8 cellular contexts compared by ENCODE assay signal in the genomic region with DNA sequence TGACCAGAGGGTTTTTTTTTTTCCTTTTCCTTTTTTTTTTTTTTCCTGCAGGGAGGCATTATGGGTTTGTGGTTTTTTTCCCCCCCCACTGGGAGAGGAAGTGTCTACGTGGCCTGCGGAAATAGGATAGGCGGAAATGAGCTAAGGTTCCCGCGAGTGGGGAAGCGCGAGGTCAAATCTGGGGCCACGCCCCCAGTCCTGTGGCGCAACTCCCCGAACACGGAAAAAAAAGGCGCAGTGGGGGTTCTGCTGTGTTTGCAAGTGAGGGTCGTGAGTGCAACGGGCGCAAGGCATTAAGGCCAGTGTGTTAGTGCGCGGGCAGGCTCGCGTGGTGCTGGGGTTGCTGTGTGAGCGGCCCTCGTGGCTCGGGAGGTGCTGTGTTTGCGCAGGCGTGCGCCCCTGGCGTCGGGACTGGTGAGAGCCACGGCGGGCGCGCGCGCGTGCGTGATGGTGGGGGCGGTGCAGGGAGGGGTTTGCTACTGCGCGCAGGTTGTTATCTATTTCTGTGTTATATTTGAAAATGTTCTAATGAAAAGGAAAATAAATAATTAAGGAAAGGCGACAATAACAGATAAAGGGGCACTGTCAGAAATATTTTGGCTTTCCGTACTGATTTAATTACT. TPM values are rescaled to one million over a fixed set of nuclear protein-coding genes. Genes with fewer than 3 reads are reported as not detected.
DNase-seq lines count a peak whose midpoint lies in the region; ATAC-seq, FAIRE-seq and TF ChIP-seq lines count a peak whose summit lies in the region.

No MANE protein-coding gene starts in this region.

- no peak for FAIRE-seq in pancreas (lab: Jason Lieb, UNC)

- H3K9me3 ChIP-seq in RWPE2 (ENCODE audit: severe bottlenecking) = no peaks in the 10 kb centered on the region
- H3K9me3 ChIP-seq in cardiac muscle cell (ENCODE audit: low read depth) = no peaks in the 10 kb centered on the region
- H3K9me3 ChIP-seq in pancreas = peaks cover 0 to 3% (median 0%) of the 10 kb centered on the region in 4 donors
- H3K9me3 ChIP-seq in thyroid gland = no peaks in the 10 kb centered on the region

- H3K36me3 ChIP-seq in RWPE2 (ENCODE audit: low read depth) = peaks cover 40% of the 10 kb centered on the region
- peaks cover 28% of the 10 kb centered on the region for H3K36me3 ChIP-seq in cardiac muscle cell
- peaks cover 0 to 6% (median 0%) of the 10 kb centered on the region in 3 donors for H3K36me3 ChIP-seq in pancreas
- H3K36me3 ChIP-seq in thyroid gland = peaks cover 0 to 4% of the 10 kb centered on the region in 2 donors

- TF ChIP-seq CTCF in RWPE2 (IDR thresholded peaks at IDR 0.05; ENCODE audit: poor library complexity, severe bottlenecking) = no peak
- TF ChIP-seq CTCF in cardiac muscle cell (IDR thresholded peaks at IDR 0.05; ENCODE audit: low read depth, low read length) = peak; percentile 49
- TF ChIP-seq CTCF in pancreas (IDR thresholded peaks at IDR 0.05) = peak in 3 of 4 donors; percentile 27 to 37 (median 36)
- TF ChIP-seq CTCF in thyroid gland (IDR thresholded peaks at IDR 0.05) = peak in 5 of 6 experiments; percentile 19 to 57 (median 47)

- in situ Hi-C loops in G401 (cut with HindIII; ENCODE audit: low sequenced_read_pairs) = no loop called here

- peak; percentile 40 for ATAC-seq in GM21786 (IDR thresholded peaks at IDR 0.05; ENCODE audit: unreplicated experiment)
- ATAC-seq in RWPE2 (ENCODE audit: low read depth) = peak; percentile 64
- ATAC-seq in pancreas = peak; percentile 75 to 89 (median 82)

- H3K27ac ChIP-seq in RWPE2 (ENCODE audit: poor library complexity, severe bottlenecking) (peak overlapping the region; percentile 87), cardiac muscle cell (peak overlapping the region; percentile 98), pancreas (peak overlapping the region; percentile 87 to 98 (median 94)), thyroid gland (peak overlapping the region; percentile 97 to 100 (median 99))

- H3K4me1 ChIP-seq in RWPE2 (ENCODE audit: insufficient read depth, poor library complexity, severe bottlenecking) = no peaks in the 10 kb centered on the region
- H3K4me1 ChIP-seq in cardiac muscle cell (ENCODE audit: low read depth) = peaks cover 14% of the 10 kb centered on the region
- H3K4me1 ChIP-seq in pancreas = peaks cover 0 to 13% (median 13%) of the 10 kb centered on the region in 3 donors
- H3K4me1 ChIP-seq in thyroid gland = no peaks in the 10 kb centered on the region

- H3K4me3 ChIP-seq in RWPE2 (ENCODE audit: severe bottlenecking) = peak overlapping the region; percentile 82
- peak overlapping the region; percentile 97 for H3K4me3 ChIP-seq in cardiac muscle cell
- peak overlapping the region; percentile 18 to 47 (median 38) for H3K4me3 ChIP-seq in pancreas
- H3K4me3 ChIP-seq in thyroid gland (replicated peaks in 1 of 3) = peak overlapping the region in 2 of 3 donors; percentile 38 to 68

- H3K27me3 ChIP-seq in RWPE2 (ENCODE audit: insufficient read depth, poor library complexity, severe bottlenecking) (no peaks in the 10 kb centered on the region), cardiac muscle cell (no peaks in the 10 kb centered on the region), pancreas (peaks cover 0 to 4% (median 0%) of the 10 kb centered on the region in 4 donors), thyroid gland (no peaks in the 10 kb centered on the region)

- 0 to 21% methylated on average over 40 of the region's 40 CpGs for WGBS in pancreas, 2 donors
- WGBS in thyroid gland, 2 donors = 0% methylated on average over 30 to 32 of the region's 40 CpGs

- intact Hi-C loops in pancreas (cut with DNase I) (no loop called here), thyroid gland (cut with DNase I) (no loop called here)

- TF ChIP-seq POLR2A in thyroid gland (IDR thresholded peaks at IDR 0.05) = peak in 1 of 2 donors; percentile 76

- DNase-seq in G401 (ENCODE audit: low spot score) = peak; percentile 76
- peak; percentile 49 to 65 for DNase-seq in Kasumi-1 (lab: John Stamatoyannopoulos, UW)
- peak; percentile 84 for DNase-seq in RWPE2 (ENCODE audit: low spot score)
- peak; percentile 50 to 85 (median 70) for DNase-seq in activated naive CD4-positive, alpha-beta T cell (lab: John Stamatoyannopoulos, UW)
- DNase-seq in cardiac muscle cell (ENCODE audit: low read depth in 1 of 2, low spot score in 1 of 2) = peak; percentile 88 to 92
- peak; percentile 81 to 92 (median 86) for DNase-seq in pancreas
- peak; percentile 89 to 90 for DNase-seq in thyroid gland

RNA-seq across cellular contexts. Expression of gene MORF4L2, which starts 0.7 kb away (rescaled TPM):
- 666 and 732 TPM in 2 replicates for total RNA-seq in G401 (2014; rRNA removed; shearing (Covaris generic))
- total RNA-seq in cardiac muscle cell (796 and 838 TPM in 2 replicates), pancreas (100 to 1,000 TPM in 4 of 6 donors, 10 to 100 TPM in 2; 83.2 to 152 (median 125) TPM), thyroid gland (100 to 1,000 TPM; 273 to 382 (median 361) TPM)
- polyA plus RNA-seq in cardiac muscle cell (629 and 674 TPM in 2 replicates), pancreas (100 to 1,000 TPM; 108 to 191 TPM)

RNA-seq across cellular contexts. Expression of gene TMEM31, which starts 23.5 kb away (rescaled TPM):
- not detected in 2 replicates for total RNA-seq in G401 (2014; rRNA removed; shearing (Covaris generic))
- total RNA-seq in cardiac muscle cell (not detected in 2 replicates), pancreas (not detected), thyroid gland (not detected)
- polyA plus RNA-seq in cardiac muscle cell (1.7 and 1.8 TPM in 2 replicates), pancreas (under 1 TPM in 1 of 2 donors, not detected in 1; 0.35 TPM)

RNA-seq across cellular contexts. Expression of gene TCEAL1, which starts 58.4 kb away (rescaled TPM):
- 9.8 and 27.0 TPM in 2 replicates for total RNA-seq in G401 (2014; rRNA removed; shearing (Covaris generic))
- total RNA-seq in cardiac muscle cell (93.8 and 121 TPM in 2 replicates), pancreas (10 to 100 TPM in 2 of 6 donors, 1 to 10 TPM in 4; 5.9 to 14.1 (median 8.8) TPM), thyroid gland (10 to 100 TPM; 58.2 to 79.0 (median 65.5) TPM)
- polyA plus RNA-seq in cardiac muscle cell (51.5 and 66.3 TPM in 2 replicates), pancreas (10 to 100 TPM; 14.9 to 31.9 TPM)

Comparison
In these comparisons a context has a peak if more than half of its experiments do, and no peak if none do; other contexts are left out.
1. Peak in every context shown above with its lines: DNase-seq, ATAC-seq, H3K4me3 ChIP-seq and H3K27ac ChIP-seq.
2. H3K4me3 ChIP-seq: peak in every context shown above with its lines; median percentile 97 in cardiac muscle cell; 82 in RWPE2; 53 in thyroid gland; 38 in pancreas.